In genomic region chr2:130372833-130373807, GRCh38 we compare ENCODE assay signal across 8 cellular contexts. TPM values are rescaled to one million over a fixed set of nuclear protein-coding genes. Genes with fewer than 3 reads are reported as not detected.
A peak's percentile ranks its signal among the peaks of the same experiment; 100 is the strongest.
DNase-seq lines count a peak whose midpoint lies in the region; ATAC-seq and TF ChIP-seq lines count a peak whose summit lies in the region.

No MANE protein-coding gene starts in this region.

- CTCF ChIA-PET in MCF 10A (lab: Yijun Ruan, JAX): interaction anchor here (0.5 to 1.7 kb wide), 14 partner anchors 8 to 1804 kb away, joined by 3 to 8 read pairs (median 4); partner anchors contain the start of gene IMP4

- H3K27ac ChIP-seq in mucosa of rectum (ENCODE audit: low read depth in 2 of 2, low read length in 2 of 2): peak overlapping the region; percentile 80 to 88

- BruUV-seq in MCF 10A (replicated peaks; lab: Mats Ljungman, UMichigan): TSS peak; percentile 47

- H3K9ac ChIP-seq in mucosa of rectum (ENCODE audit: low read depth in 1 of 2, low read length in 2 of 2): peak overlapping the region; percentile 82 to 87

- peaks cover 23% of the 10 kb centered on the region for H3K36me3 Mint-ChIP-seq in MCF 10A (ENCODE audit: insufficient read depth, unreplicated experiment)

- DNase-seq in GM03348 (ENCODE audit: low spot score) (peak; percentile 26), MCF 10A (ENCODE audit: unreplicated experiment) (no peak), RPMI8226 (no peak), NCI-H187 (lab: John Stamatoyannopoulos, UW) (no peak), NCI-H2107 treated with DMSO at 0.1 percent for 48 hours (lab: John Stamatoyannopoulos, UW; ENCODE audit: unreplicated experiment) (no peak)

- H3K27me3 ChIP-seq in mucosa of rectum (ENCODE audit: control insufficient read depth in 2 of 2, insufficient read depth in 2 of 2, low read length in 2 of 2): no peaks in the 10 kb centered on the region

- H3K27ac Mint-ChIP-seq in MCF 10A (ENCODE audit: low read depth, unreplicated experiment): peak overlapping the region; percentile 51

- TF ChIP-seq CTCF in MCF 10A (IDR thresholded peaks at IDR 0.05; ENCODE audit: unreplicated experiment): no peak

- intact Hi-C loops in MCF 10A (cut with micrococcal nuclease): no loop called here

- no peaks in the 10 kb centered on the region for H3K9me3 Mint-ChIP-seq in MCF 10A (ENCODE audit: unreplicated experiment)

- peak overlapping the region; percentile 89 for H3K4me3 Mint-ChIP-seq in MCF 10A (ENCODE audit: unreplicated experiment)

- POLR2A ChIA-PET in MCF 10A (lab: Yijun Ruan, JAX): interaction anchor here (0.9 to 1.5 kb wide), 4 partner anchors 11 to 31 kb away, joined by 3 to 14 read pairs (median 4); partner anchors contain the start of genes IMP4 and PTPN18

- H3K4me1 ChIP-seq in mucosa of rectum (ENCODE audit: control insufficient read depth in 2 of 2, insufficient read depth in 2 of 2, low read length in 2 of 2): peaks cover 11 to 27% of the 10 kb centered on the region in 2 donors

- peak overlapping the region; percentile 79 to 89 for H3K4me3 ChIP-seq in mucosa of rectum (ENCODE audit: low read length in 2 of 2)

- peaks cover 28% of the 10 kb centered on the region for H3K4me1 Mint-ChIP-seq in MCF 10A (ENCODE audit: insufficient read depth, unreplicated experiment)

- peak; percentile 1 for ATAC-seq in HG03066 (IDR thresholded peaks at IDR 0.05; ENCODE audit: low read depth, unreplicated experiment)
- ATAC-seq in GM18498 (IDR thresholded peaks at IDR 0.05; ENCODE audit: unreplicated experiment): no peak

- no peaks in the 10 kb centered on the region for H3K27me3 Mint-ChIP-seq in MCF 10A (ENCODE audit: insufficient read depth, unreplicated experiment)

- H3K36me3 ChIP-seq in mucosa of rectum (ENCODE audit: control insufficient read depth in 2 of 2, insufficient read depth in 2 of 2, low read length in 2 of 2): peaks cover 7 to 18% of the 10 kb centered on the region in 2 donors

- no peaks in the 10 kb centered on the region for H3K9me3 ChIP-seq in mucosa of rectum (ENCODE audit: control insufficient read depth in 2 of 2, low read length in 2 of 2)

RNA-seq across cellular contexts. Expression of gene PTPN18, which starts 17.3 kb away (rescaled TPM):
- 34.4 and 43.1 TPM in 2 replicates for total RNA-seq in MCF 10A (2022)

RNA-seq across cellular contexts. Expression of gene IMP4, which starts 30.4 kb away (rescaled TPM):
- 99.8 and 144 TPM in 2 replicates for total RNA-seq in MCF 10A (2022)
